In genomic region chr16:58201163-58201562, GRCh38 we compare ENCODE assay signal across 30 cellular contexts.
"Had no signal": no experiment of that assay in that cellular context is flagged by ENCODE, and none has a peak within 500 bp of the region (broad histone marks: within the 10 kb centered on the region; RNA-seq: fewer than 3 reads in every experiment).

No MANE protein-coding gene starts in this region.

- FAIRE-seq: keratinocyte had no signal

- H3K27me3 Mint-ChIP-seq: stimulated activated memory B cell treated with anti-CD40 and anti-IgM and Interleukin-4, amounts not matched to agents 10 μg/mL and 1 μg/mL and 100 μg/mL, for 72 hours had no signal

- DNase-seq: activated B cell treated with CpG ODN at 0.5 μM for 24 hours; activated CD8-positive, alpha-beta memory T cell treated with anti-CD3 and anti-CD28 coated beads, Interleukin-2, amount 10 ng/mL, durations not matched to agents 7 days and 5 days; activated CD8-positive, alpha-beta T cell treated with anti-CD3 and anti-CD28 coated beads, Interleukin-2, amount 10 ng/mL, durations not matched to agents 7 days and 5 days; activated T-cell treated with anti-CD3 and anti-CD28 coated beads, Interleukin-2, amount 50 U/mL, for 48 hours; caudate nucleus; cortex of kidney; esophagus squamous epithelium; foreskin melanocyte; left cardiac atrium; naive B cell; nucleus accumbens; psoas muscle; stimulated activated CD4-positive, alpha-beta T cell treated with anti-CD3 and anti-CD28 coated beads, Interleukin-1b, Interleukin-23, amount 100 ng/mL, for 48 hours; stimulated activated CD4-positive, alpha-beta T cell treated with anti-CD3 and anti-CD28 coated beads, Interleukin-4, amount 100 ng/mL, for 4 hours; stimulated activated CD8-positive, alpha-beta memory T cell treated with anti-CD3 and anti-CD28 coated beads, Interleukin-4, amount 100 ng/mL, for 48 hours; stimulated activated naive CD8-positive, alpha-beta T cell treated with anti-CD3 and anti-CD28 coated beads, Interleukin-15, amount 100 ng/mL, for 72 hours; substantia nigra; T-helper 2 cell; uterus had no signal

- H3K9me3 ChIP-seq: ascending aorta, esophagus squamous epithelium, psoas muscle, uterus had no signal

- H3K36me3 Mint-ChIP-seq: activated naive CD8-positive, alpha-beta T cell; mesothelial cell of epicardium; naive B cell had no signal

- H3K27me3 ChIP-seq: ascending aorta, uterus had no signal

- H3K4me3 ChIP-seq: ascending aorta, esophagus squamous epithelium, psoas muscle, smooth muscle cell, uterus had no signal

- H3K4me1 ChIP-seq: uterus had no signal

- H3K27ac ChIP-seq: ascending aorta, epithelial cell of prostate, esophagus squamous epithelium, parathyroid adenoma, psoas muscle, uterus had no signal

- H3K27ac Mint-ChIP-seq: activated B cell treated with CpG ODN at 0.5 μM for 24 hours; activated CD8-positive, alpha-beta memory T cell treated with anti-CD3 and anti-CD28 coated beads, Interleukin-2, amount 10 ng/mL, durations not matched to agents 7 days and 5 days; activated CD8-positive, alpha-beta T cell treated with anti-CD3 and anti-CD28 coated beads, Interleukin-2, amount 10 ng/mL, durations not matched to agents 7 days and 5 days; activated naive CD8-positive, alpha-beta T cell; activated T-helper 2 cell treated with anti-CD3 and anti-CD28 coated beads, Interferon-gamma antibody, Interleukin-2, Interleukin-4, amounts not matched to agents 10 μg/mL and 5 μg/mL and 100 μg/mL, durations not matched to agents 14 hours and 24 hours and 36 hours; brain; mesothelial cell of epicardium; naive B cell; stimulated activated memory B cell treated with anti-CD40 and anti-IgM and Interleukin-4, amounts not matched to agents 10 μg/mL and 1 μg/mL and 100 μg/mL, for 72 hours; stimulated activated naive CD8-positive, alpha-beta T cell treated with anti-CD3 and anti-CD28 coated beads, Interleukin-15, amount 100 ng/mL, for 72 hours; type B pancreatic cell had no signal

- ATAC-seq: activated CD8-positive, alpha-beta memory T cell treated with anti-CD3 and anti-CD28 coated beads, Interleukin-2, amount 10 ng/mL, durations not matched to agents 7 days and 5 days; activated CD8-positive, alpha-beta T cell treated with anti-CD3 and anti-CD28 coated beads, Interleukin-2, amount 10 ng/mL, durations not matched to agents 7 days and 5 days; left cardiac atrium; psoas muscle; stimulated activated memory B cell treated with anti-CD40 and anti-IgM and Interleukin-4, amounts not matched to agents 10 μg/mL and 1 μg/mL and 100 μg/mL, for 72 hours; stimulated activated naive CD8-positive, alpha-beta T cell treated with anti-CD3 and anti-CD28 coated beads, Interleukin-15, amount 100 ng/mL, for 72 hours had no signal

- H3K36me3 ChIP-seq: uterus had no signal

- H3K9me3 Mint-ChIP-seq: activated B cell treated with CpG ODN at 0.5 μM for 24 hours; activated T-helper 2 cell treated with anti-CD3 and anti-CD28 coated beads, Interferon-gamma antibody, Interleukin-2, Interleukin-4, amounts not matched to agents 10 μg/mL and 5 μg/mL and 100 μg/mL, durations not matched to agents 14 hours and 24 hours and 36 hours; brain; mesothelial cell of epicardium; naive B cell; stimulated activated memory B cell treated with anti-CD40 and anti-IgM and Interleukin-4, amounts not matched to agents 10 μg/mL and 1 μg/mL and 100 μg/mL, for 72 hours; stimulated activated naive CD8-positive, alpha-beta T cell treated with anti-CD3 and anti-CD28 coated beads, Interleukin-15, amount 100 ng/mL, for 72 hours; type B pancreatic cell had no signal

- H3K4me3 Mint-ChIP-seq: activated B cell treated with CpG ODN at 0.5 μM for 24 hours; activated CD8-positive, alpha-beta memory T cell treated with anti-CD3 and anti-CD28 coated beads, Interleukin-2, amount 10 ng/mL, durations not matched to agents 7 days and 5 days; activated CD8-positive, alpha-beta T cell treated with anti-CD3 and anti-CD28 coated beads, Interleukin-2, amount 10 ng/mL, durations not matched to agents 7 days and 5 days; activated naive CD8-positive, alpha-beta T cell; mesothelial cell of epicardium; stimulated activated memory B cell treated with anti-CD40 and anti-IgM and Interleukin-4, amounts not matched to agents 10 μg/mL and 1 μg/mL and 100 μg/mL, for 72 hours; stimulated activated naive CD8-positive, alpha-beta T cell treated with anti-CD3 and anti-CD28 coated beads, Interleukin-15, amount 100 ng/mL, for 72 hours; type B pancreatic cell had no signal
